29 cellular contexts compared by ENCODE assay signal in genomic region chr10:33523236-33523792, GRCh38.
DNase-seq lines count a peak whose midpoint lies in the region; FAIRE-seq and TF ChIP-seq lines count a peak whose summit lies in the region.
"Had no signal": no experiment of that assay in that cellular context is flagged by ENCODE, and none has a peak within 500 bp of the region (broad histone marks: within the 10 kb centered on the region; RNA-seq: fewer than 3 reads in every experiment).

No MANE protein-coding gene starts in this region.

- no peak overlapping the region for H4K8ac ChIP-seq in H1 (ENCODE audit: extremely low read depth, insufficient read depth, low read length)

- in situ Hi-C loops in transverse colon (cut with MboI; ENCODE audit: low pct_ligation_motif_present in 1 of 4, low pct_unique_long_range_greater_than_20kb in 1 of 4, low sequenced_read_pairs in 3 of 4) = no loop called here

- no peak for FAIRE-seq in H1 (lab: Jason Lieb, UNC)
- FAIRE-seq in urothelium cell line (lab: Jason Lieb, UNC) = peak; percentile 42
- FAIRE-seq: A204.1, GM12878, GM12892, GM18507 had no signal

- no peak for TF ChIP-seq RAD21 in H1 (IDR thresholded peaks at IDR 0.05 in 1 of 2, conservative IDR thresholded peaks at IDR 0.05 in 1 of 2; ENCODE audit: low read depth in 2 of 2, low read length in 2 of 2)

- no peak overlapping the region for H3K14ac ChIP-seq in H1 (ENCODE audit: insufficient read length)

- DNase-seq in SJSA1 (ENCODE audit: low read depth in 1 of 2, low spot score in 2 of 2) (peak in 1 of 2 experiments; percentile 60), H1 (ENCODE audit: low read depth in 1 of 2, low spot score in 2 of 2) (no peak), nephron progenitor cell (no peak), urothelium cell line (ENCODE audit: low spot score) (no peak), amygdala (lab: John Stamatoyannopoulos, UW) (no peak), transverse colon (no peak), NCI-H1417 treated with DMSO at 0.1 percent for 48 hours (lab: John Stamatoyannopoulos, UW) (no peak), vagina (ENCODE audit: extremely low spot score in 2 of 2) (no peak)
- DNase-seq: 8988T; ACHN; BE2C; C1 segment of cervical spinal cord; CD4-positive, alpha-beta memory T cell; CD4-positive, CD25-positive, alpha-beta regulatory T cell; CD8-positive, alpha-beta memory T cell; COR-L47; DMS 273 treated with DMSO at 0.1 percent for 48 hours; DMS153; DMS53; DMS79; DND-41; EL; GDM1 had no signal

- H3K27ac Mint-ChIP-seq in nephron progenitor cell = peak overlapping the region; percentile 49
- H3K27ac Mint-ChIP-seq: CD4-positive, alpha-beta memory T cell; CD4-positive, CD25-positive, alpha-beta regulatory T cell; CD8-positive, alpha-beta memory T cell had no signal

- H2BK12ac ChIP-seq in H1 (ENCODE audit: low read depth, low read length) = peak overlapping the region; percentile 83; the same call in 1 of the 2 replicates

- intact Hi-C loops in transverse colon (cut with DNase I; ENCODE audit: low total_unique reads) (no loop called here), vagina (cut with DNase I) (no loop called here)

- no peak overlapping the region for H2AK5ac ChIP-seq in H1 (ENCODE audit: low read depth, low read length)

- no peak overlapping the region for H2AFZ ChIP-seq in H1 (ENCODE audit: low read length)

- no peak overlapping the region for H3K4me3 Mint-ChIP-seq in nephron progenitor cell
- H3K4me3 Mint-ChIP-seq: CD4-positive, alpha-beta memory T cell; CD4-positive, CD25-positive, alpha-beta regulatory T cell; CD8-positive, alpha-beta memory T cell had no signal

- POLR2A ChIA-PET in H1 (lab: Charles Lee; ENCODE audit: partially characterized antibody) = no interaction called here

- no peak overlapping the region for H2BK5ac ChIP-seq in H1 (ENCODE audit: low read depth, low read length)

- H3K79me2 ChIP-seq in H1 (ENCODE audit: control insufficient read depth in 1 of 2, insufficient read depth in 2 of 2, low read length in 2 of 2) = no peaks in the 10 kb centered on the region

- no peak overlapping the region for H2BK120ac ChIP-seq in H1 (replicated peaks; ENCODE audit: low read depth, low read length)

- H4K91ac ChIP-seq in H1 (replicated peaks; ENCODE audit: insufficient read length, low read length) = no peak overlapping the region

- H3K79me1 ChIP-seq in H1 (ENCODE audit: low read depth, low read length) = no peaks in the 10 kb centered on the region

- H3K9me3 ChIP-seq in SJSA1 (replicated peaks) (no peaks in the 10 kb centered on the region), H1 (ENCODE audit: insufficient read depth in 2 of 2, low read depth in 1 of 2, low read length in 1 of 2) (no peaks in the 10 kb centered on the region), transverse colon (no peaks in the 10 kb centered on the region), vagina (no peaks in the 10 kb centered on the region)
- H3K9me3 ChIP-seq: BE2C, BLaER1 had no signal

- H3K27ac ChIP-seq in SJSA1 = peak overlapping the region; percentile 98
- no peak overlapping the region for H3K27ac ChIP-seq in H1 (ENCODE audit: low read depth, low read length)
- no peak overlapping the region for H3K27ac ChIP-seq in transverse colon
- no peak overlapping the region for H3K27ac ChIP-seq in vagina
- H3K27ac ChIP-seq: BLaER1 had no signal

- no peak overlapping the region for H3K23ac ChIP-seq in H1 (ENCODE audit: insufficient read length)

- peak overlapping the region; percentile 87 for H2BK20ac ChIP-seq in H1 (ENCODE audit: low read length)

- 90% methylated on average over 6 of the region's 6 CpGs; no CpG with 5 or more reads in 1 of the 2 experiments for WGBS in H1 (ENCODE audit: extremely low coverage in 1 of 2, insufficient coverage in 1 of 2, insufficient read length in 1 of 2, insufficient replicate concordance in 2 of 2, low coverage in 1 of 2, low lambda C conversion rate in 2 of 2, missing lambda C conversion rate in 1 of 2), 2 experiments
- WGBS in transverse colon (ENCODE audit: low coverage in 1 of 2), 2 donors = 83 to 90% methylated on average over 1 to 6 of the region's 6 CpGs

- H3K36me3 ChIP-seq in SJSA1 (no peaks in the 10 kb centered on the region; the same call in 1 of the 2 replicates), H1 (ENCODE audit: control insufficient read depth in 2 of 4, insufficient read depth in 4 of 4, low read length in 3 of 4) (no peaks in the 10 kb centered on the region), transverse colon (no peaks in the 10 kb centered on the region), vagina (no peaks in the 10 kb centered on the region)
- H3K36me3 ChIP-seq: BE2C, BLaER1 had no signal

- TF ChIP-seq EP300 in H1 (IDR thresholded peaks at IDR 0.05; ENCODE audit: borderline replicate concordance in 1 of 2, low read depth in 2 of 2, low read length in 2 of 2) (no peak), transverse colon (IDR thresholded peaks at IDR 0.05; ENCODE audit: low read depth) (no peak)

- peaks cover 29% of the 10 kb centered on the region for H3K9me3 Mint-ChIP-seq in nephron progenitor cell

- H2BK15ac ChIP-seq in H1 (ENCODE audit: low read length) = 0 out of 2 replicates have a peak overlapping the region, but pooled peaks have one; percentile 51

- no peak overlapping the region for H3K56ac ChIP-seq in H1 (replicated peaks; ENCODE audit: insufficient read length, low read depth, low read length)

- TF ChIP-seq POLR2A in H1 (IDR thresholded peaks at IDR 0.05; ENCODE audit: control extremely low read depth in 1 of 2, low read depth in 2 of 2, low read length in 2 of 2) = no peak
- TF ChIP-seq POLR2A in transverse colon (IDR thresholded peaks at IDR 0.05) = no peak
- no peak for TF ChIP-seq POLR2A in vagina (IDR thresholded peaks at IDR 0.05)

- no peak overlapping the region for H3K18ac ChIP-seq in H1 (ENCODE audit: extremely low read depth, low read length)

- no peak overlapping the region for H3K9ac ChIP-seq in H1 (replicated peaks in 1 of 4; ENCODE audit: extremely low read depth in 1 of 4, low read depth in 3 of 4, low read length in 3 of 4)
- H3K9ac ChIP-seq: BLaER1 had no signal

- H4K5ac ChIP-seq in H1 (ENCODE audit: insufficient read length, low read depth, low read length) = no peak overlapping the region

- peaks cover 11% of the 10 kb centered on the region for H3K36me3 Mint-ChIP-seq in nephron progenitor cell (ENCODE audit: low read depth)
- H3K36me3 Mint-ChIP-seq: CD14-positive monocyte; CD4-positive, alpha-beta memory T cell; CD4-positive, CD25-positive, alpha-beta regulatory T cell; CD8-positive, alpha-beta memory T cell had no signal

- CTCF ChIA-PET in H1 (lab: Charles Lee; ENCODE audit: partially characterized antibody) = no interaction called here

- H3K4me3 ChIP-seq in SJSA1 = no peak overlapping the region
- no peak overlapping the region for H3K4me3 ChIP-seq in H1 (ENCODE audit: extremely low read depth in 1 of 4, insufficient read depth in 2 of 4, low read depth in 3 of 4, low read length in 4 of 4)
- H3K4me3 ChIP-seq in transverse colon = no peak overlapping the region
- no peak overlapping the region for H3K4me3 ChIP-seq in vagina
- H3K4me3 ChIP-seq: BLaER1, GM12878 had no signal

- H3K27me3 ChIP-seq in SJSA1 (replicated peaks) (no peaks in the 10 kb centered on the region), H1 (replicated peaks in 1 of 4; ENCODE audit: control insufficient read depth in 3 of 4, extremely low read depth in 1 of 4, insufficient read depth in 3 of 4, low read length in 3 of 4) (no peaks in the 10 kb centered on the region; a peak in 1 of 7 replicates), transverse colon (peaks cover 5% of the 10 kb centered on the region), vagina (no peaks in the 10 kb centered on the region)
- H3K27me3 ChIP-seq: BE2C, BLaER1 had no signal

- H3K27me3 Mint-ChIP-seq in nephron progenitor cell (ENCODE audit: low read depth, poor library complexity) = peaks cover 15% of the 10 kb centered on the region

- H3K4me2 ChIP-seq in H1 (ENCODE audit: insufficient read depth in 1 of 2, low read depth in 2 of 2, low read length in 2 of 2) = no peak overlapping the region
- H3K4me2 ChIP-seq: BLaER1 had no signal

- no peaks in the 10 kb centered on the region for H3K23me2 ChIP-seq in H1 (ENCODE audit: low read depth, low read length)

- H3K4me1 Mint-ChIP-seq in nephron progenitor cell = peaks cover 46% of the 10 kb centered on the region
- H3K4me1 Mint-ChIP-seq: CD4-positive, CD25-positive, alpha-beta regulatory T cell; CD8-positive, alpha-beta memory T cell had no signal

- H3K4me1 ChIP-seq in SJSA1 (replicated peaks) (peaks cover 40% of the 10 kb centered on the region), H1 (replicated peaks in 1 of 4; ENCODE audit: control insufficient read depth in 3 of 4, insufficient read depth in 4 of 4, low read length in 3 of 4) (peaks cover 0 to 15% (median 7%) of the 10 kb centered on the region in 4 experiments; a peak in 3 of 7 replicates), transverse colon (no peaks in the 10 kb centered on the region), vagina (no peaks in the 10 kb centered on the region)
- H3K4me1 ChIP-seq: BE2C, BLaER1 had no signal

- TF ChIP-seq CTCF in H1 (IDR thresholded peaks at IDR 0.05; ENCODE audit: control extremely low read depth in 1 of 3, insufficient read depth in 1 of 3, low read depth in 1 of 3, low read length in 3 of 3) (no peak), nephron progenitor cell (IDR thresholded peaks at IDR 0.05) (no peak), transverse colon (IDR thresholded peaks at IDR 0.05) (no peak), vagina (IDR thresholded peaks at IDR 0.05) (no peak)

- no peak overlapping the region for H3K4ac ChIP-seq in H1 (replicated peaks; ENCODE audit: insufficient read length, low read depth, low read length)

- H4K20me1 ChIP-seq in H1 (replicated peaks in 1 of 2; ENCODE audit: control insufficient read depth in 1 of 2, insufficient read depth in 2 of 2, low read length in 2 of 2) = no peaks in the 10 kb centered on the region
- H4K20me1 ChIP-seq: BLaER1 had no signal

TF ChIP-seq in H1, 55 proteins besides CTCF, POLR2A, EP300 and RAD21 (continues in another document):
- no peak for TF ChIP-seq GTF2F1 (IDR thresholded peaks at IDR 0.05; ENCODE audit: borderline replicate concordance, low read depth, low read length)
- no peak for TF ChIP-seq SRF (IDR thresholded peaks at IDR 0.05; ENCODE audit: low read depth, low read length)
- TF ChIP-seq SUZ12 (IDR thresholded peaks at IDR 0.05; ENCODE audit: low read length) = no peak
- TF ChIP-seq, protein P1, sequence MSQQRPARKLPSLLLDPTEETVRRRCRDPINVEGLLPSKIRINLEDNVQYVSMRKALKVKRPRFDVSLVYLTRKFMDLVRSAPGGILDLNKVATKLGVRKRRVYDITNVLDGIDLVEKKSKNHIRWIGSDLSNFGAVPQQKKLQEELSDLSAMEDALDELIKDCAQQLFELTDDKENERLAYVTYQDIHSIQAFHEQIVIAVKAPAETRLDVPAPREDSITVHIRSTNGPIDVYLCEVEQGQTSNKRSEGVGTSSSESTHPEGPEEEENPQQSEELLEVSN (IDR thresholded peaks at IDR 0.05) = no peak
- TF ChIP-seq RNF2 (IDR thresholded peaks at IDR 0.05; ENCODE audit: borderline replicate concordance, low read depth, low read length, missing control alignments, poor library complexity, severe bottlenecking) = no peak
- TF ChIP-seq SIRT6 (IDR thresholded peaks at IDR 0.05; ENCODE audit: low read length) = no peak
- no peak for TF ChIP-seq KDM4A (IDR thresholded peaks at IDR 0.05; ENCODE audit: low read depth, low read length, severe bottlenecking)
- TF ChIP-seq SIN3A (conservative IDR thresholded peaks at IDR 0.05 in 1 of 2, IDR thresholded peaks at IDR 0.05 in 1 of 2; ENCODE audit: low read depth in 1 of 2, low read length in 2 of 2) = no peak
